Comparison of ENCODE assay signal across 1 cellular context in genomic region chr17:38732376-38733314, GRCh38.
A peak's percentile ranks its signal among the peaks of the same experiment; 100 is the strongest.
TF ChIP-seq lines count a peak whose summit lies in the region.

No MANE protein-coding gene starts in this region.

TF ChIP-seq in K562, 482 proteins besides CTCF, POLR2A, EP300 and RAD21:
- no peak for TF ChIP-seq SREBF2 (CRISPR knock-in tag; IDR thresholded peaks at IDR 0.05)
- no peak for TF ChIP-seq MCM2 (IDR thresholded peaks at IDR 0.05; ENCODE audit: low read depth)
- TF ChIP-seq RBM25 (IDR thresholded peaks at IDR 0.05; ENCODE audit: low read depth, low read length, severe bottlenecking) = no peak
- TF ChIP-seq NR2C2 (CRISPR knock-in tag; IDR thresholded peaks at IDR 0.05) = no peak
- TF ChIP-seq NR2C2 (tag; IDR thresholded peaks at IDR 0.05) = 0 out of 2 replicates have a peak, but pooled peaks have one; percentile 13
- no peak for TF ChIP-seq MITF (IDR thresholded peaks at IDR 0.05)
